25 cellular contexts compared by ENCODE assay signal in the genomic region with DNA sequence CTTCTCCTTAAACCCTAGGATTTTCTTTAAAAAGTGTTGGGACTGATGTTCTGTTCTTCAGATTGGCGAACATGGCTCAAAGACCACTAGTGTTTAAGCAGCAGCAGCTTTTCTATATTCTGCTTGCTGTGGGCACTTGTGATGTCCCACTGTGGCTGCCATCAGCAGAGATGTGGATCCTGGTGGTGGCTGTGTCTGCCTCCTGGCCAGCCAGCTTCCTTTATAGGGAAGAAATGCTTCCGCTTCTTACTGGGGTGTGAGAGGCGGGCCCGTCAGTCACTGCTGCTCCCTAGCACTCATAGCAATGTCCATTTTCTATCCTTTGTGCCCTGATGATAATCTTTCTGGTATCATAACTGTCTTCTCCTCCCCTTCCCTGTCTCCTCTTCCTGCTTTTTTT.
DNase-seq lines count a peak whose midpoint lies in the region; ATAC-seq, FAIRE-seq and TF ChIP-seq lines count a peak whose summit lies in the region.
"Had no signal": no experiment of that assay in that cellular context is flagged by ENCODE, and none has a peak within 500 bp of the region (broad histone marks: within the 10 kb centered on the region; RNA-seq: fewer than 3 reads in every experiment).

No MANE protein-coding gene starts in this region.

- no peak overlapping the region for H3K18ac ChIP-seq in H1 (ENCODE audit: extremely low read depth, low read length)

- H3K79me1 ChIP-seq in H1 (ENCODE audit: low read depth, low read length): no peaks in the 10 kb centered on the region

- no peak for FAIRE-seq in H1 (lab: Jason Lieb, UNC)
- FAIRE-seq: A549, D721Med, G401.6, GM12891, GM18507, GM19239 had no signal

- H3K27me3 Mint-ChIP-seq in GM23338 (ENCODE audit: insufficient read depth, low read depth, poor library complexity): no peaks in the 10 kb centered on the region
- H3K27me3 Mint-ChIP-seq: B cell; CD4-positive, alpha-beta T cell had no signal

- TF ChIP-seq CTCF in GM23338 (conservative IDR thresholded peaks at IDR 0.05; ENCODE audit: low read depth in 2 of 2) (no peak), H1 (IDR thresholded peaks at IDR 0.05; ENCODE audit: control extremely low read depth in 1 of 3, insufficient read depth in 1 of 3, low read depth in 1 of 3, low read length in 3 of 3) (no peak)

- H3K9me3 Mint-ChIP-seq in GM23338: no peaks in the 10 kb centered on the region
- peaks cover 2% of the 10 kb centered on the region for H3K9me3 Mint-ChIP-seq in stimulated activated effector memory CD8-positive, alpha-beta T cell treated with anti-CD3 and anti-CD28 coated beads, Interleukin-12 subunit alpha, Interleukin-12 subunit beta, amount 100 ng/mL, for 72 hours
- H3K9me3 Mint-ChIP-seq: CD4-positive, alpha-beta T cell had no signal

- no peaks in the 10 kb centered on the region for H3F3A ChIP-seq in GM23338 (replicated peaks; ENCODE audit: low read depth)

- H4K5ac ChIP-seq in H1 (ENCODE audit: insufficient read length, low read depth, low read length): no peak overlapping the region

- H3K79me2 ChIP-seq in GM23338 (replicated peaks; ENCODE audit: insufficient read depth) (no peaks in the 10 kb centered on the region), H1 (ENCODE audit: control insufficient read depth in 1 of 2, insufficient read depth in 2 of 2, low read length in 2 of 2) (no peaks in the 10 kb centered on the region)

- H3K4me3 Mint-ChIP-seq in GM23338: no peak overlapping the region
- no peak overlapping the region for H3K4me3 Mint-ChIP-seq in stimulated activated effector memory CD8-positive, alpha-beta T cell treated with anti-CD3 and anti-CD28 coated beads, Interleukin-12 subunit alpha, Interleukin-12 subunit beta, amount 100 ng/mL, for 72 hours
- H3K4me3 Mint-ChIP-seq: B cell; CD4-positive, alpha-beta T cell; CD8-positive, alpha-beta T cell had no signal

- 0 out of 2 replicates have a peak overlapping the region, but pooled peaks have one; percentile 47 for H4K8ac ChIP-seq in H1 (ENCODE audit: extremely low read depth, insufficient read depth, low read length)

- TF ChIP-seq RAD21 in H1 (IDR thresholded peaks at IDR 0.05 in 1 of 2, conservative IDR thresholded peaks at IDR 0.05 in 1 of 2; ENCODE audit: low read depth in 2 of 2, low read length in 2 of 2): no peak

- no peak overlapping the region for H4K91ac ChIP-seq in H1 (replicated peaks; ENCODE audit: insufficient read length, low read length)

- no peak overlapping the region for H2BK20ac ChIP-seq in H1 (ENCODE audit: low read length)

- peak overlapping the region; percentile 12; the same call in 1 of the 2 replicates for H3K27ac Mint-ChIP-seq in GM23338
- no peak overlapping the region for H3K27ac Mint-ChIP-seq in stimulated activated effector memory CD8-positive, alpha-beta T cell treated with anti-CD3 and anti-CD28 coated beads, Interleukin-12 subunit alpha, Interleukin-12 subunit beta, amount 100 ng/mL, for 72 hours
- H3K27ac Mint-ChIP-seq: B cell; CD4-positive, alpha-beta T cell; CD8-positive, alpha-beta T cell had no signal

- peak overlapping the region; percentile 72 for H2AFZ ChIP-seq in GM23338
- 0 out of 2 replicates have a peak overlapping the region, but pooled peaks have one; percentile 3 for H2AFZ ChIP-seq in H1 (ENCODE audit: low read length)

- intact Hi-C loops in left ventricle myocardium superior (cut with micrococcal nuclease): no loop called here

- no peak for TF ChIP-seq EP300 in H1 (IDR thresholded peaks at IDR 0.05; ENCODE audit: borderline replicate concordance in 1 of 2, low read depth in 2 of 2, low read length in 2 of 2)

- POLR2A ChIA-PET in H1 (lab: Charles Lee; ENCODE audit: partially characterized antibody): no interaction called here

- no peak overlapping the region for H3K23ac ChIP-seq in H1 (ENCODE audit: insufficient read length)

- no peak overlapping the region for H3K4ac ChIP-seq in H1 (replicated peaks; ENCODE audit: insufficient read length, low read depth, low read length)

- H3K27ac ChIP-seq in GM23338 (ENCODE audit: low read depth): no peak overlapping the region
- no peak overlapping the region for H3K27ac ChIP-seq in H1 (ENCODE audit: low read depth, low read length)
- H3K27ac ChIP-seq: 22Rv1; A549; BLaER1 treated with 17β-estradiol and CSF1 and Interleukin-3, amounts not matched to agents 10 nM and 100 nM; C4-2B had no signal

- H3K27me3 ChIP-seq in GM23338 (ENCODE audit: insufficient read depth) (no peaks in the 10 kb centered on the region), H1 (replicated peaks in 1 of 4; ENCODE audit: control insufficient read depth in 3 of 4, extremely low read depth in 1 of 4, insufficient read depth in 3 of 4, low read length in 3 of 4) (no peaks in the 10 kb centered on the region)
- H3K27me3 ChIP-seq: BLaER1 treated with 17β-estradiol and CSF1 and Interleukin-3, amounts not matched to agents 10 nM and 100 nM had no signal

- no peak overlapping the region for H2AK5ac ChIP-seq in H1 (ENCODE audit: low read depth, low read length)

- H4K20me1 ChIP-seq in GM23338 (replicated peaks; ENCODE audit: insufficient read depth) (no peaks in the 10 kb centered on the region), H1 (replicated peaks in 1 of 2; ENCODE audit: control insufficient read depth in 1 of 2, insufficient read depth in 2 of 2, low read length in 2 of 2) (no peaks in the 10 kb centered on the region)
- H4K20me1 ChIP-seq: BLaER1 treated with 17β-estradiol and CSF1 and Interleukin-3, amounts not matched to agents 10 nM and 100 nM had no signal

- H3K9ac ChIP-seq in H1 (replicated peaks in 1 of 4; ENCODE audit: extremely low read depth in 1 of 4, low read depth in 3 of 4, low read length in 3 of 4): no peak overlapping the region
- H3K9ac ChIP-seq: BLaER1 treated with 17β-estradiol and CSF1 and Interleukin-3, amounts not matched to agents 10 nM and 100 nM had no signal

- no peaks in the 10 kb centered on the region for H3K4me1 Mint-ChIP-seq in GM23338
- H3K4me1 Mint-ChIP-seq in stimulated activated effector memory CD8-positive, alpha-beta T cell treated with anti-CD3 and anti-CD28 coated beads, Interleukin-12 subunit alpha, Interleukin-12 subunit beta, amount 100 ng/mL, for 72 hours: no peaks in the 10 kb centered on the region
- H3K4me1 Mint-ChIP-seq: B cell had no signal

- H3K4me1 ChIP-seq in GM23338 (ENCODE audit: insufficient read depth) (no peaks in the 10 kb centered on the region), H1 (replicated peaks in 1 of 4; ENCODE audit: control insufficient read depth in 3 of 4, insufficient read depth in 4 of 4, low read length in 3 of 4) (no peaks in the 10 kb centered on the region)
- H3K4me1 ChIP-seq: A549, Caco-2 had no signal

- WGBS in H1 (ENCODE audit: extremely low coverage in 1 of 2, insufficient coverage in 1 of 2, insufficient read length in 1 of 2, insufficient replicate concordance in 2 of 2, low coverage in 1 of 2, low lambda C conversion rate in 2 of 2, missing lambda C conversion rate in 1 of 2), 2 experiments: 93% methylated on average over 4 of the region's 4 CpGs; no CpG with 5 or more reads in 1 of the 2 experiments

- ATAC-seq in GM23338: no peak
- ATAC-seq in SK-N-SH treated with all-trans-retinoic acid at 6 μM for 48 hours: no peak
- no peak for ATAC-seq in left ventricle myocardium superior
- ATAC-seq in stimulated activated effector memory CD8-positive, alpha-beta T cell treated with anti-CD3 and anti-CD28 coated beads, Interleukin-12 subunit alpha, Interleukin-12 subunit beta, amount 100 ng/mL, for 72 hours: no peak
- ATAC-seq: A549; CD8-positive, alpha-beta T cell had no signal

- H2BK120ac ChIP-seq in H1 (replicated peaks; ENCODE audit: low read depth, low read length): no peak overlapping the region

- no peaks in the 10 kb centered on the region for H3K23me2 ChIP-seq in H1 (ENCODE audit: low read depth, low read length)

- CTCF ChIA-PET in H1 (lab: Charles Lee; ENCODE audit: partially characterized antibody): interaction anchor here (0.8 to 1.3 kb wide), 9 partner anchors 10 to 92 kb away, joined by 3 to 4 read pairs (median 3); no protein-coding TSS in a partner anchor

- no peak overlapping the region for H3K4me3 ChIP-seq in GM23338
- no peak overlapping the region for H3K4me3 ChIP-seq in H1 (ENCODE audit: extremely low read depth in 1 of 4, insufficient read depth in 2 of 4, low read depth in 3 of 4, low read length in 4 of 4)
- H3K4me3 ChIP-seq: A549; BLaER1 treated with 17β-estradiol and CSF1 and Interleukin-3, amounts not matched to agents 10 nM and 100 nM had no signal

- no peak overlapping the region for H2BK15ac ChIP-seq in H1 (ENCODE audit: low read length)

- H3K4me2 ChIP-seq in GM23338: no peak overlapping the region
- H3K4me2 ChIP-seq in H1 (ENCODE audit: insufficient read depth in 1 of 2, low read depth in 2 of 2, low read length in 2 of 2): no peak overlapping the region
- H3K4me2 ChIP-seq: A549 had no signal

- no peaks in the 10 kb centered on the region for H3K36me3 Mint-ChIP-seq in GM23338 (ENCODE audit: low read depth)
- no peaks in the 10 kb centered on the region for H3K36me3 Mint-ChIP-seq in stimulated activated effector memory CD8-positive, alpha-beta T cell treated with anti-CD3 and anti-CD28 coated beads, Interleukin-12 subunit alpha, Interleukin-12 subunit beta, amount 100 ng/mL, for 72 hours
- H3K36me3 Mint-ChIP-seq: CD8-positive, alpha-beta T cell had no signal

- TF ChIP-seq POLR2A in H1 (IDR thresholded peaks at IDR 0.05; ENCODE audit: control extremely low read depth in 1 of 2, low read depth in 2 of 2, low read length in 2 of 2): no peak

- H2BK5ac ChIP-seq in H1 (ENCODE audit: low read depth, low read length): no peak overlapping the region

- no peaks in the 10 kb centered on the region for H3K9me2 ChIP-seq in GM23338 (ENCODE audit: insufficient read depth)

- no peak overlapping the region for H3K56ac ChIP-seq in H1 (replicated peaks; ENCODE audit: insufficient read length, low read depth, low read length)

- DNase-seq in GM23338 (ENCODE audit: low spot score): no peak
- DNase-seq in UCSD-AML1 (lab: John Stamatoyannopoulos, UW; ENCODE audit: unreplicated experiment): peak; percentile 17
- DNase-seq in H1 (ENCODE audit: low read depth in 1 of 2, low spot score in 2 of 2): no peak
- DNase-seq in iPS-NIHi7 (ENCODE audit: extremely low spot score): peak; percentile 27
- DNase-seq in dermis blood vessel endothelial cell: no peak
- no peak for DNase-seq in left ventricle myocardium superior
- no peak for DNase-seq in stimulated activated effector memory CD8-positive, alpha-beta T cell treated with anti-CD3 and anti-CD28 coated beads, Interleukin-12 subunit alpha, Interleukin-12 subunit beta, amount 100 ng/mL, for 72 hours (ENCODE audit: low spot score in 2 of 2)
- DNase-seq: AML-193; Caco-2; Calu3; CD4-positive, alpha-beta T cell; CD8-positive, alpha-beta T cell; DMS79 treated with DMSO at 0.1 percent for 48 hours; GF-D8 had no signal

- no peak overlapping the region for H2BK12ac ChIP-seq in H1 (ENCODE audit: low read depth, low read length)

- H3K9me3 ChIP-seq in H1 (ENCODE audit: insufficient read depth in 2 of 2, low read depth in 1 of 2, low read length in 1 of 2): peaks cover 0 to 2% of the 10 kb centered on the region in 2 experiments; a peak in 1 of 4 replicates
- H3K9me3 ChIP-seq: A549, Caco-2 had no signal

- H3K36me3 ChIP-seq in GM23338 (ENCODE audit: insufficient read depth) (no peaks in the 10 kb centered on the region), H1 (ENCODE audit: control insufficient read depth in 2 of 4, insufficient read depth in 4 of 4, low read length in 3 of 4) (no peaks in the 10 kb centered on the region)
- H3K36me3 ChIP-seq: BLaER1 treated with 17β-estradiol and CSF1 and Interleukin-3, amounts not matched to agents 10 nM and 100 nM had no signal

- H3K14ac ChIP-seq in H1 (ENCODE audit: insufficient read length): no peak overlapping the region

Comparison
In these comparisons a context has a peak if more than half of its experiments do, and no peak if none do; other contexts are left out.
1. DNase-seq: peak in UCSD-AML1 (single experiment) and iPS-NIHi7 (single experiment); none in GM23338 (single experiment), H1 (0 of 2), dermis blood vessel endothelial cell (single experiment), left ventricle myocardium superior (single experiment) and stimulated activated effector memory CD8-positive, alpha-beta T cell treated with anti-CD3 and anti-CD28 coated beads, Interleukin-12 subunit alpha, Interleukin-12 subunit beta, amount 100 ng/mL, for 72 hours (0 of 2).